1 cellular context compared by ENCODE assay signal in the genomic region with DNA sequence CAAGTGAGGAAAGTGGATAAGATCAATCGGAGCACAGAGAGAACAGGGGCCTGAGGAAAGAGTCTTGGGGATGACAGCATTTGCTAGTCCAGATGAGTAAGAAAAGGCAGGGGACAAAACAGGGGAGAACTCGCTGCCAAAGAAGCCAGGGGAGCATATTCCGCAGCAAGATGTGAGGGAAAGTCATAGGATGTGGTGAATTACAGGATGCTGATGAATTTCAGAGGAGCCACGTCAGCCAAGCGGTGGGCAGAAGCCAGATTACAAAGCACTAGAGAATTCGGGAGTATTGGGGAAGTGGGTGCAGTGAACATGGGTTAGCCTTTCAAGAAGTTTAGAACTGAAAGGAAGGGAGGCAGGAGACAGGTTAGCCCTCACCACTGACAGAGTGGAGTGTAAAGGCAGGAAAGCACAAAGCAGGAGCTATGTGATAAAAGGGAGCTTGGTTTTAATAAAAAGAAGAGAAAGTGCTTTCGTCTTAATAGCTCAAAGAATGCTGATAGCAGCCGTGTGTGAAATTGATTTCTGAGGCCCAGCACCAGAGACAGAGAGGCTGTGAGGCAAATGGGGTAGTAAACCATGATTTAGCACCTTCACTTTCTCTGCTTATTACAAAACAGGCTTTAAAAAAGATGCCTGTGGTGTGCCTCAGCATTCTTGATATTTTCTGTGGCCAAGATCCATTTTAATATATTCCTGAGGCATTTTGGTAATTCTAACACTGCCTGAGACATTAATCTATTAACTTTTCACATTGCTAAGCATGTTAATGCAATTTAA.
TF ChIP-seq lines count a peak whose summit lies in the region.

No MANE protein-coding gene starts in this region.

TF ChIP-seq in H1, 55 proteins besides CTCF, POLR2A, EP300 and RAD21:
- no peak for TF ChIP-seq CBX5 (IDR thresholded peaks at IDR 0.05; ENCODE audit: low read depth, low read length)
- TF ChIP-seq POLR2AphosphoS5 (IDR thresholded peaks at IDR 0.05; ENCODE audit: low read depth, low read length): no peak
- TF ChIP-seq CTBP2 (IDR thresholded peaks at IDR 0.05; ENCODE audit: borderline replicate concordance, insufficient read depth, insufficient read length, low read length): no peak
